8 cellular contexts compared by ENCODE assay signal in the genomic region with DNA sequence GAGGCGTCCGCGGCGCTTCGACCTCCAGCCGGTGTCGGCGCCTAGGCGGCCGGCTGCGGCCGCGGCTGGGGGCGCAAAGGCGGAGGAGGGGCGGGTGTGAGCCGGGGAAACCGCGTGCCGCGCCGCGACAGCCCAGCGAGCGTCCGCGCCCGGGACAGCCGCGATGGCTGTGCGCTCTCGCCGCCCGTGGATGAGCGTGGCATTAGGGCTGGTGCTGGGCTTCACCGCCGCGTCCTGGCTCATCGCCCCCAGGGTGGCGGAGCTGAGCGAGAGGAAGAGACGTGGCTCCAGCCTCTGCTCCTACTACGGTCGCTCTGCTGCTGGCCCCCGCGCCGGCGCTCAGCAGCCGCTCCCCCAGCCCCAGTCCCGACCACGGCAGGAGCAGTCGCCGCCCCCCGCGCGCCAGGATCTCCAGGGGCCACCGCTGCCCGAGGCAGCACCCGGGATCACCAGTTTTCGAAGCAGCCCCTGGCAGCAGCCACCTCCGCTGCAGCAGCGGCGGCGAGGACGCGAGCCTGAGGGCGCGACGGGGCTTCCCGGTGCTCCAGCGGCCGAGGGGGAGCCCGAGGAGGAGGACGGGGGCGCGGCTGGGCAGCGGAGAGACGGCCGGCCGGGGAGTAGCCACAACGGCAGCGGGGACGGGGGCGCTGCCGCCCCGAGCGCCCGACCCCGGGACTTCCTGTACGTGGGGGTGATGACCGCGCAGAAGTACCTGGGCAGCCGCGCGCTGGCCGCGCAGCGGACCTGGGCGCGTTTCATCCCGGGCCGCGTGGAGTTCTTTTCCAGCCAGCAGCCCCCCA. TPM values are rescaled to one million over a fixed set of nuclear protein-coding genes. Genes with fewer than 3 reads are reported as not detected.
DNase-seq lines count a peak whose midpoint lies in the region; ATAC-seq and TF ChIP-seq lines count a peak whose summit lies in the region.

No MANE protein-coding gene starts in this region.

- H3K9me3 ChIP-seq in lower lobe of right lung: no peaks in the 10 kb centered on the region
- no peaks in the 10 kb centered on the region for H3K9me3 ChIP-seq in tibial artery

- ATAC-seq in GM21717 (IDR thresholded peaks at IDR 0.05; ENCODE audit: unreplicated experiment) (peak; percentile 37), lower lobe of right lung (peak; percentile 61 to 64)

- peak overlapping the region; percentile 77 for H3K27ac ChIP-seq in lower lobe of right lung
- peak overlapping the region; percentile 89 to 92 for H3K27ac ChIP-seq in tibial artery

- H3K27me3 ChIP-seq in lower lobe of right lung (ENCODE audit: low read depth): peaks cover 17% of the 10 kb centered on the region
- H3K27me3 ChIP-seq in tibial artery: no peaks in the 10 kb centered on the region

- peaks cover 17% of the 10 kb centered on the region for H3K4me1 Mint-ChIP-seq in dendritic cell treated with granulocyte-macrophage colony-stimulating factor and Interleukin-4, amounts not matched to agents 40 ng/mL and 50 ng/mL, for 4 days (ENCODE audit: low read depth)

- no peak for TF ChIP-seq CTCF in lower lobe of right lung (IDR thresholded peaks at IDR 0.05)
- peak; percentile 12 to 45 for TF ChIP-seq CTCF in tibial artery (IDR thresholded peaks at IDR 0.05)

- intact Hi-C loops in dendritic cell treated with granulocyte-macrophage colony-stimulating factor and Interleukin-4, amounts not matched to agents 40 ng/mL and 50 ng/mL, for 4 days (cut with micrococcal nuclease): no loop called here
- intact Hi-C loops in lower lobe of right lung (cut with DNase I) (no loop called here), tibial artery (cut with DNase I; ENCODE audit: low total_unique reads) (loop anchor here (5.0 to 10.0 kb wide), 3 partner anchors 60 to 1260 kb away; a partner anchor contains a TSS)

- peaks cover 6% of the 10 kb centered on the region for H3K36me3 Mint-ChIP-seq in dendritic cell treated with granulocyte-macrophage colony-stimulating factor and Interleukin-4, amounts not matched to agents 40 ng/mL and 50 ng/mL, for 4 days (ENCODE audit: low read depth)

- DNase-seq in GM03348 (ENCODE audit: low spot score) (peak; percentile 50), LHCN-M2 (ENCODE audit: low read depth) (peak; percentile 14), lower lobe of right lung (peak; percentile 44), tibial artery (peak in 1 of 2 donors; percentile 73), GDM1 (lab: John Stamatoyannopoulos, UW) (no peak), SKM-1 (lab: John Stamatoyannopoulos, UW; ENCODE audit: unreplicated experiment) (no peak)

- peaks cover 53% of the 10 kb centered on the region for H3K27me3 Mint-ChIP-seq in dendritic cell treated with granulocyte-macrophage colony-stimulating factor and Interleukin-4, amounts not matched to agents 40 ng/mL and 50 ng/mL, for 4 days

- no peaks in the 10 kb centered on the region for H3K36me3 ChIP-seq in lower lobe of right lung
- H3K36me3 ChIP-seq in tibial artery: peaks cover 0 to 3% (median 0%) of the 10 kb centered on the region in 3 donors

- H3K4me1 ChIP-seq in lower lobe of right lung: peaks cover 23% of the 10 kb centered on the region
- H3K4me1 ChIP-seq in tibial artery: peaks cover 0 to 24% (median 11%) of the 10 kb centered on the region in 4 donors

- peak overlapping the region; percentile 53 for H3K4me3 Mint-ChIP-seq in dendritic cell treated with granulocyte-macrophage colony-stimulating factor and Interleukin-4, amounts not matched to agents 40 ng/mL and 50 ng/mL, for 4 days

- H3K4me3 ChIP-seq in lower lobe of right lung: peak overlapping the region; percentile 82
- peak overlapping the region; percentile 88 to 93 for H3K4me3 ChIP-seq in tibial artery

- no peak overlapping the region for H3K27ac Mint-ChIP-seq in dendritic cell treated with granulocyte-macrophage colony-stimulating factor and Interleukin-4, amounts not matched to agents 40 ng/mL and 50 ng/mL, for 4 days

- H3K9me3 Mint-ChIP-seq in dendritic cell treated with granulocyte-macrophage colony-stimulating factor and Interleukin-4, amounts not matched to agents 40 ng/mL and 50 ng/mL, for 4 days: no peaks in the 10 kb centered on the region

RNA-seq across cellular contexts. Expression of a gene that starts 0.6 kb away (rescaled TPM):
- 7.6 and 9.9 TPM in 2 replicates for total RNA-seq in LHCN-M2 (2014; rRNA removed)
- polyA plus RNA-seq in LHCN-M2 (2012): 3.8 TPM
- total RNA-seq in lower lobe of right lung: 4.7 TPM

Comparison
In these comparisons a context has a peak if more than half of its experiments do, and no peak if none do; other contexts are left out.
1. DNase-seq: peak in GM03348 (single experiment), LHCN-M2 (single experiment) and lower lobe of right lung (single experiment); none in GDM1 (single experiment) and SKM-1 (single experiment).